In genomic region chr2:8597526-8598225, GRCh38 we compare ENCODE assay signal across 1 cellular context.
TF ChIP-seq lines count a peak whose summit lies in the region.

No MANE protein-coding gene starts in this region.

TF ChIP-seq in SK-N-SH, 30 proteins besides CTCF, POLR2A, EP300 and RAD21 (continued from another document):
- no peak for TF ChIP-seq REST (IDR thresholded peaks at IDR 0.05; ENCODE audit: low read depth, low read length)
TF ChIP-seq in SK-N-SH: peak in this region for 0.
